ENCODE assay signal across 17 cellular contexts in genomic region chr16:4093495-4094137, GRCh38. TPM values are rescaled to one million over a fixed set of nuclear protein-coding genes. Genes with fewer than 3 reads are reported as not detected.
DNase-seq lines count a peak whose midpoint lies in the region; ATAC-seq and TF ChIP-seq lines count a peak whose summit lies in the region.
"Had no signal": no experiment of that assay in that cellular context is flagged by ENCODE, and none has a peak within 500 bp of the region (broad histone marks: within the 10 kb centered on the region; RNA-seq: fewer than 3 reads in every experiment).

No MANE protein-coding gene starts in this region.

- ATAC-seq in HG03342 (IDR thresholded peaks at IDR 0.05; ENCODE audit: unreplicated experiment), result no peak
- ATAC-seq in GM19463 (IDR thresholded peaks at IDR 0.05; ENCODE audit: unreplicated experiment), result no peak
- ATAC-seq: CD8-positive, alpha-beta T cell; foreskin keratinocyte; stimulated activated effector memory CD8-positive, alpha-beta T cell treated with anti-CD3 and anti-CD28 coated beads, Interleukin-12 subunit alpha, Interleukin-12 subunit beta, amount 100 ng/mL, for 72 hours had no signal

- H3K36me3 Mint-ChIP-seq in HFFc6 (ENCODE audit: low read depth) (no peaks in the 10 kb centered on the region), chondrocyte (ENCODE audit: low read depth) (no peaks in the 10 kb centered on the region)
- H3K36me3 Mint-ChIP-seq: CD8-positive, alpha-beta T cell; neural progenitor cell; stimulated activated effector memory CD8-positive, alpha-beta T cell treated with anti-CD3 and anti-CD28 coated beads, Interleukin-12 subunit alpha, Interleukin-12 subunit beta, amount 100 ng/mL, for 72 hours had no signal

- no peaks in the 10 kb centered on the region for H3K9me3 ChIP-seq in spleen

- TF ChIP-seq POLR2A in spleen (IDR thresholded peaks at IDR 0.05), result no peak

- peaks cover 0 to 36% (median 8%) of the 10 kb centered on the region in 6 donors for H3K4me1 ChIP-seq in spleen
- H3K4me1 ChIP-seq: foreskin keratinocyte had no signal

- H3K4me3 ChIP-seq in spleen, result no peak overlapping the region
- H3K4me3 ChIP-seq: neural progenitor cell had no signal

- no peak overlapping the region for H3K27ac ChIP-seq in spleen
- H3K27ac ChIP-seq: foreskin keratinocyte, KMS-11, neural progenitor cell had no signal

- TF ChIP-seq CTCF in HFFc6 (IDR thresholded peaks at IDR 0.05) (no peak), chondrocyte (IDR thresholded peaks at IDR 0.05) (peak; percentile 12), spleen (IDR thresholded peaks at IDR 0.05 in 8 of 11, conservative IDR thresholded peaks at IDR 0.05 in 3 of 11) (no peak)

- 83 to 92% (median 89%) methylated on average over 9 of the region's 9 CpGs for WGBS in spleen, 5 donors

- intact Hi-C loops in spleen (cut with DNase I; ENCODE audit: low total_unique reads), result no loop called here

- H3K27me3 Mint-ChIP-seq in HFFc6 (ENCODE audit: insufficient read depth) (no peaks in the 10 kb centered on the region), chondrocyte (ENCODE audit: low read depth) (no peaks in the 10 kb centered on the region)

- H3K27ac Mint-ChIP-seq in HFFc6, result no peak overlapping the region
- H3K27ac Mint-ChIP-seq in chondrocyte (ENCODE audit: unreplicated experiment), result peak overlapping the region; percentile 82
- H3K27ac Mint-ChIP-seq: CD8-positive, alpha-beta T cell; stimulated activated effector memory CD8-positive, alpha-beta T cell treated with anti-CD3 and anti-CD28 coated beads, Interleukin-12 subunit alpha, Interleukin-12 subunit beta, amount 100 ng/mL, for 72 hours had no signal

- H3K9me3 Mint-ChIP-seq in HFFc6, result no peaks in the 10 kb centered on the region
- no peaks in the 10 kb centered on the region for H3K9me3 Mint-ChIP-seq in chondrocyte (ENCODE audit: low read depth)
- H3K9me3 Mint-ChIP-seq: CD8-positive, alpha-beta T cell; neural progenitor cell; stimulated activated effector memory CD8-positive, alpha-beta T cell treated with anti-CD3 and anti-CD28 coated beads, Interleukin-12 subunit alpha, Interleukin-12 subunit beta, amount 100 ng/mL, for 72 hours had no signal

- H3K4me3 Mint-ChIP-seq in HFFc6 (no peak overlapping the region), chondrocyte (ENCODE audit: unreplicated experiment) (peak overlapping the region; percentile 16)
- H3K4me3 Mint-ChIP-seq: CD8-positive, alpha-beta T cell; neural progenitor cell; stimulated activated effector memory CD8-positive, alpha-beta T cell treated with anti-CD3 and anti-CD28 coated beads, Interleukin-12 subunit alpha, Interleukin-12 subunit beta, amount 100 ng/mL, for 72 hours had no signal

- H3K4me1 Mint-ChIP-seq in HFFc6 (ENCODE audit: low read depth) (peaks cover 17% of the 10 kb centered on the region; the same call in 1 of the 2 replicates), chondrocyte (ENCODE audit: low read depth) (peaks cover 68% of the 10 kb centered on the region)

- H3K27me3 ChIP-seq in spleen (replicated peaks in 1 of 7), result no peaks in the 10 kb centered on the region
- H3K27me3 ChIP-seq: foreskin keratinocyte, neural progenitor cell had no signal

- H3K36me3 ChIP-seq in spleen, result no peaks in the 10 kb centered on the region
- H3K36me3 ChIP-seq: neural progenitor cell had no signal

- peak; percentile 38 for DNase-seq in HFFc6
- DNase-seq in chondrocyte (ENCODE audit: low spot score), result no peak
- DNase-seq in left kidney (ENCODE audit: low read depth, low spot score), result peak; percentile 48
- peak; percentile 4 for DNase-seq in spleen
- no peak for DNase-seq in medulla oblongata (ENCODE audit: extremely low spot score)
- no peak for DNase-seq in activated CD4-positive, alpha-beta T cell treated with anti-CD3 and anti-CD28 coated beads for 4 hours
- DNase-seq: activated CD4-positive, alpha-beta T cell treated with anti-CD3 and anti-CD28 coated beads for 48 hours; caudate nucleus; CD8-positive, alpha-beta T cell; foreskin keratinocyte; NCI-H187; stimulated activated CD4-positive, alpha-beta T cell treated with anti-CD3 and anti-CD28 coated beads, Interleukin-2, amount 100 ng/mL, for 24 hours had no signal

RNA-seq across cellular contexts. Expression of gene ADCY9, which starts 22.6 kb away (rescaled TPM):
- 10 to 100 TPM; 20.8 to 24.8 (median 22.6) TPM for total RNA-seq in HFFc6 (2021; fragmentation: NEBNext Ultra II Directional; extraction: Animal tissue kit (Norgen Biotek cat#: 25700))
- 22.6 to 31.9 TPM (median 31.6 TPM) in 3 replicates for total RNA-seq in chondrocyte
- total RNA-seq in spleen, result 10 to 100 TPM in 5 of 7 donors, 1 to 10 TPM in 2; 8.3 to 23.0 (median 14.9) TPM
- 1 to 10 TPM in 2 of 3 donors, under 1 TPM in 1; 0.70 to 2.9 (median 1.2) TPM for polyA plus RNA-seq in spleen

Comparison
In these comparisons a context has a peak if more than half of its experiments do, and no peak if none do; other contexts are left out.
1. DNase-seq: peak in HFFc6 (single experiment), left kidney (single experiment) and spleen (single experiment); none in chondrocyte (single experiment), medulla oblongata (single experiment) and activated CD4-positive, alpha-beta T cell treated with anti-CD3 and anti-CD28 coated beads for 4 hours (0 of 2).